In the genomic region with DNA sequence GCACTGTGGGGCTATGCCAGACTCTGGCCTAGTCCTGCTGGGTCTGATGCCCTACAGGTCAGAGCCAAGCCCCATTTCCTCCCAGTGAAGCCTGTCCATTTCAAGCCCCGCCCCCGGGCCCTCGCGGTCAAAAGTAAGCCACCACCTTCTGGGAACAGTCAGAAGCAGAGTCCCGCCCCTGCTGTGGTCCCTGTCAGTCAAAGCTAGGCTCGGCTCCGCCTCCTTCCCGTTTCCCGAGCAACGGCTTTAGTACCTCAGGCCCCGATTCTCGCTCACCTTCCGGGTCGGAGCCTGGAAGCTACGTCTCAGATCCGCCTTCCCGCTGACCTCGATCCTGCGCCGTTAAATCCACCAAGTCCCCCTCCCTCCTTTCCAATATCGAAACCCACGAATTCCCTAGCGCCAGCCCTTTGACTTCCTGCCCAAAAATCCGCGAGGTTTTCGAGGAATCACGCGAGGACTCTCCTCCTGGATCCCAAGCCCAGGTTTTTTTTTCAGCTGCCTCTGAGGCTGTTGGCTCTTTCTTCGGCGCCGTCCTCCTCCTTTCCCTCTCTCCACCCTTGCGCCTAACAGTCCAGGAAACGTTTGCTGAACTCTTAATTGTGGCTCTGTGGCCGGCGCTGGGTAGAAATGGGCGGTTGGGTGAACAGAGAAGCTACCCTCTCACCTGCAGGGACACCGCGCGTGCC, we compare ENCODE assay signal across 8 cellular contexts. TPM values are rescaled to one million over a fixed set of nuclear protein-coding genes. Genes with fewer than 3 reads are reported as not detected.
DNase-seq lines count a peak whose midpoint lies in the region; ATAC-seq and TF ChIP-seq lines count a peak whose summit lies in the region.

No MANE protein-coding gene starts in this region.

- H3K9ac ChIP-seq in HUES64 (ENCODE audit: low read depth, low read length) (peak overlapping the region; percentile 70), OCI-LY3 (ENCODE audit: low read length) (peak overlapping the region; percentile 73)

- ATAC-seq in GM21423 (IDR thresholded peaks at IDR 0.05; ENCODE audit: unreplicated experiment) = peak; percentile 98

- DNase-seq in D341Med (ENCODE audit: low spot score) (peak; percentile 82), activated T-cell treated with anti-CD3 and anti-CD28 coated beads for 4 hours (peak; percentile 78), epithelial cell of prostate (ENCODE audit: low read depth, low spot score) (peak; percentile 72), mucosa of gallbladder (ENCODE audit: low spot score) (peak; percentile 97)
- DNase-seq in stimulated activated CD8-positive, alpha-beta memory T cell treated with anti-CD3 and anti-CD28 coated beads, Interleukin-4, amount 100 ng/mL, for 24 hours (ENCODE audit: low read depth) = peak; percentile 88

- 2% methylated on average over 39 of the region's 39 CpGs for WGBS in HUES64

- TF ChIP-seq CTCF in OCI-LY3 (IDR thresholded peaks at IDR 0.05; ENCODE audit: low read depth, low read length) = no peak

- H3K4me3 ChIP-seq in HUES64 (ENCODE audit: low read length) (peak overlapping the region; percentile 73), OCI-LY3 (ENCODE audit: low read length) (peak overlapping the region; percentile 90)

- peak overlapping the region; percentile 88 for H3K4me2 ChIP-seq in OCI-LY3 (ENCODE audit: low read length)

- peaks cover 67% of the 10 kb centered on the region for H3K27me3 ChIP-seq in HUES64 (ENCODE audit: insufficient read depth, low read length)
- no peaks in the 10 kb centered on the region for H3K27me3 ChIP-seq in OCI-LY3 (ENCODE audit: low read depth, low read length)

- H3K36me3 ChIP-seq in HUES64 (ENCODE audit: insufficient read depth, low read length) = no peaks in the 10 kb centered on the region
- no peaks in the 10 kb centered on the region for H3K36me3 ChIP-seq in OCI-LY3 (replicated peaks; ENCODE audit: low read depth, low read length)

- peaks cover 18% of the 10 kb centered on the region for H3K4me1 ChIP-seq in HUES64 (ENCODE audit: insufficient read depth, low read length)
- peaks cover 10% of the 10 kb centered on the region; the same call in 1 of the 2 replicates for H3K4me1 ChIP-seq in OCI-LY3 (ENCODE audit: low read length)

- peak overlapping the region; percentile 97 for H2AFZ ChIP-seq in OCI-LY3 (ENCODE audit: low read depth, low read length)

- no peaks in the 10 kb centered on the region for H4K20me1 ChIP-seq in OCI-LY3 (ENCODE audit: insufficient read depth, low read length)

- H3K27ac ChIP-seq in HUES64 (ENCODE audit: low read depth, low read length) = peak overlapping the region; percentile 46
- no peak overlapping the region for H3K27ac ChIP-seq in OCI-LY3 (ENCODE audit: low read length)
- H3K27ac ChIP-seq in epithelial cell of prostate = peak overlapping the region; percentile 88

- H3K79me2 ChIP-seq in OCI-LY3 (ENCODE audit: low read length) = no peaks in the 10 kb centered on the region

- H3K9me3 ChIP-seq in HUES64 (ENCODE audit: insufficient read depth, low read depth, low read length) (no peaks in the 10 kb centered on the region), OCI-LY3 (ENCODE audit: insufficient read depth, low read length) (no peaks in the 10 kb centered on the region)

RNA-seq across cellular contexts. Expression of a gene that starts 11.8 kb away (rescaled TPM):
- polyA plus RNA-seq in HUES64 (2013, experiment 1 of 2) = 1.0 TPM
- 0.76 TPM for polyA plus RNA-seq in HUES64 (2013, experiment 2 of 2)
- 75.9 TPM for total RNA-seq in mucosa of gallbladder

RNA-seq across cellular contexts. Expression of a gene that starts 11.9 kb away (rescaled TPM):
- polyA plus RNA-seq in HUES64 (2013, experiment 1 of 2) = 0.30 TPM
- polyA plus RNA-seq in HUES64 (2013, experiment 2 of 2) = 0.19 TPM
- total RNA-seq in mucosa of gallbladder = 5.3 TPM

RNA-seq across cellular contexts. Expression of a gene that starts 19.0 kb away (rescaled TPM):
- polyA plus RNA-seq in HUES64 (2013, experiment 1 of 2) = 0.55 TPM
- 1.4 TPM for polyA plus RNA-seq in HUES64 (2013, experiment 2 of 2)
- total RNA-seq in mucosa of gallbladder = 3.8 TPM

RNA-seq across cellular contexts. Expression of a gene that starts 43.2 kb away (rescaled TPM):
- polyA plus RNA-seq in HUES64 (2013, experiment 1 of 2) = 44.8 TPM
- 56.4 TPM for polyA plus RNA-seq in HUES64 (2013, experiment 2 of 2)
- 84.9 TPM for total RNA-seq in mucosa of gallbladder

RNA-seq across cellular contexts. Expression of a gene that starts 55.5 kb away (rescaled TPM):
- 24.2 TPM for polyA plus RNA-seq in HUES64 (2013, experiment 1 of 2)
- 17.8 TPM for polyA plus RNA-seq in HUES64 (2013, experiment 2 of 2)
- total RNA-seq in mucosa of gallbladder = 5.7 TPM
